16 cellular contexts compared by ENCODE assay signal in the genomic region with DNA sequence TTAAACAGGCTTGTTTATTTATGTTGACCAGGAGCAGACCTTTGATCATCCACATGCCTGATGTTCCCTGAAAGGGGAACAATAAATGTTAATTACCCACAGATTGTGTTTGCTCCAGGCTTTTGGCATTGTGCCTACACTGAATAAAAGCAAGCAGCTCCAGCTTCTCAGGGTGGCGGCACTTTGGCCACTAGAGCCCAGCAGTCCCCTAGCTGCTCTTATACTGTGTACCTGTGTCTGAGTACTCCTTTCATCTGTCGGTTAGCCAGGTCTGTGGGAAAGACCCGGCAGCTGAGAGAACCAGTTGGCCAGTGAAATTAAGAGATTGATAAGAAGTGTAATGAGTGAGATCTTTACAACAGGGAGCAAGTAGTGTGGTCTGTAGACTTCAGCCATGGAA.
DNase-seq lines count a peak whose midpoint lies in the region; ATAC-seq and TF ChIP-seq lines count a peak whose summit lies in the region.
"Had no signal": no experiment of that assay in that cellular context is flagged by ENCODE, and none has a peak within 500 bp of the region (broad histone marks: within the 10 kb centered on the region; RNA-seq: fewer than 3 reads in every experiment).

No MANE protein-coding gene starts in this region.

- no peak overlapping the region for H3K4me2 ChIP-seq in hepatocyte
- H3K4me2 ChIP-seq: GM23338 had no signal

- H3K79me2 ChIP-seq in hepatocyte = no peaks in the 10 kb centered on the region

- no peaks in the 10 kb centered on the region for H4K20me1 ChIP-seq in hepatocyte (ENCODE audit: insufficient read depth, poor library complexity, severe bottlenecking)

- TF ChIP-seq CTCF in BE2C (IDR thresholded peaks at IDR 0.05; ENCODE audit: low read depth, low read length) (no peak), hepatocyte (IDR thresholded peaks at IDR 0.05; ENCODE audit: poor library complexity) (no peak), mucosa of descending colon (IDR thresholded peaks at IDR 0.05) (no peak)

- H3K4me3 ChIP-seq in BE2C (ENCODE audit: low read depth, low read length) = no peak overlapping the region
- H3K4me3 ChIP-seq in hepatocyte = no peak overlapping the region
- no peak overlapping the region for H3K4me3 ChIP-seq in mucosa of descending colon
- H3K4me3 ChIP-seq: GM12878, GM23338 had no signal

- H3K9me3 ChIP-seq in BE2C (no peaks in the 10 kb centered on the region), hepatocyte (ENCODE audit: low read depth) (no peaks in the 10 kb centered on the region), mucosa of descending colon (peaks cover 29% of the 10 kb centered on the region)

- peak; percentile 29 for DNase-seq in BE2C
- peak; percentile 24 for DNase-seq in COR-L47 (lab: John Stamatoyannopoulos, UW)
- peak; percentile 12 for DNase-seq in hepatocyte (ENCODE audit: low spot score)
- DNase-seq in mucosa of descending colon = peak in 2 of 3 donors; percentile 6 to 24
- no peak for DNase-seq in activated naive CD4-positive, alpha-beta T cell treated with Interleukin-2 at 50 U/mL for 16 hours
- DNase-seq in activated naive CD8-positive, alpha-beta T cell treated with anti-CD3 and anti-CD28 coated beads for 36 hours = no peak
- DNase-seq: ACHN; CD4-positive, alpha-beta T cell; DMS79 treated with DMSO at 0.1 percent for 48 hours; HCEC 1CT; HFFc6 had no signal

- no peak overlapping the region for H3K27ac Mint-ChIP-seq in activated naive CD8-positive, alpha-beta T cell treated with anti-CD3 and anti-CD28 coated beads for 36 hours
- H3K27ac Mint-ChIP-seq: CD4-positive, alpha-beta T cell; GM23338; HFFc6 had no signal

- H3K27me3 ChIP-seq in BE2C (no peaks in the 10 kb centered on the region), hepatocyte (no peaks in the 10 kb centered on the region)

- no peaks in the 10 kb centered on the region for H3K4me1 Mint-ChIP-seq in activated naive CD8-positive, alpha-beta T cell treated with anti-CD3 and anti-CD28 coated beads for 36 hours
- H3K4me1 Mint-ChIP-seq: GM23338 had no signal

- H2AFZ ChIP-seq in hepatocyte = no peak overlapping the region
- H2AFZ ChIP-seq: GM23338 had no signal

- no peaks in the 10 kb centered on the region for H3K9me2 ChIP-seq in hepatocyte (replicated peaks; ENCODE audit: insufficient read depth)

- H3K4me1 ChIP-seq in BE2C (no peaks in the 10 kb centered on the region), hepatocyte (ENCODE audit: insufficient read depth) (no peaks in the 10 kb centered on the region), mucosa of descending colon (ENCODE audit: low read depth) (no peaks in the 10 kb centered on the region)

- ATAC-seq in mucosa of descending colon (peak; percentile 70), SK-N-SH treated with all-trans-retinoic acid at 6 μM for 48 hours (no peak)
- ATAC-seq: GM12878, GM23338 had no signal

- 84% methylated on average over 3 of the region's 3 CpGs for WGBS in hepatocyte (ENCODE audit: low lambda C conversion rate, missing lambda C conversion rate)

- intact Hi-C loops in mucosa of descending colon (cut with DNase I, micrococcal nuclease) = no loop called here

- no peak overlapping the region for H3K4me3 Mint-ChIP-seq in activated naive CD8-positive, alpha-beta T cell treated with anti-CD3 and anti-CD28 coated beads for 36 hours
- H3K4me3 Mint-ChIP-seq: CD4-positive, alpha-beta T cell; GM23338; HFFc6 had no signal

- no peak overlapping the region for H3K27ac ChIP-seq in hepatocyte
- H3K27ac ChIP-seq: C4-2B, HL-60 had no signal

- H3K36me3 Mint-ChIP-seq in activated naive CD8-positive, alpha-beta T cell treated with anti-CD3 and anti-CD28 coated beads for 36 hours = no peaks in the 10 kb centered on the region

- H3K36me3 ChIP-seq in BE2C = no peaks in the 10 kb centered on the region
- H3K36me3 ChIP-seq in hepatocyte (replicated peaks; ENCODE audit: insufficient read depth, low read depth) = no peaks in the 10 kb centered on the region
- no peaks in the 10 kb centered on the region for H3K36me3 ChIP-seq in mucosa of descending colon (ENCODE audit: low read depth)

- no peaks in the 10 kb centered on the region for H3K27me3 Mint-ChIP-seq in activated naive CD8-positive, alpha-beta T cell treated with anti-CD3 and anti-CD28 coated beads for 36 hours
- H3K27me3 Mint-ChIP-seq: CD4-positive, alpha-beta T cell had no signal

- H3K9me3 Mint-ChIP-seq in activated naive CD8-positive, alpha-beta T cell treated with anti-CD3 and anti-CD28 coated beads for 36 hours = peaks cover 5% of the 10 kb centered on the region

TF ChIP-seq in SK-N-SH treated with all-trans-retinoic acid at 6 μM for 48 hours, 23 proteins besides CTCF, POLR2A, EP300 and RAD21:
- no peak for TF ChIP-seq CSRNP3 (CRISPR knock-in tag; IDR thresholded peaks at IDR 0.05)
- TF ChIP-seq, protein P1, sequence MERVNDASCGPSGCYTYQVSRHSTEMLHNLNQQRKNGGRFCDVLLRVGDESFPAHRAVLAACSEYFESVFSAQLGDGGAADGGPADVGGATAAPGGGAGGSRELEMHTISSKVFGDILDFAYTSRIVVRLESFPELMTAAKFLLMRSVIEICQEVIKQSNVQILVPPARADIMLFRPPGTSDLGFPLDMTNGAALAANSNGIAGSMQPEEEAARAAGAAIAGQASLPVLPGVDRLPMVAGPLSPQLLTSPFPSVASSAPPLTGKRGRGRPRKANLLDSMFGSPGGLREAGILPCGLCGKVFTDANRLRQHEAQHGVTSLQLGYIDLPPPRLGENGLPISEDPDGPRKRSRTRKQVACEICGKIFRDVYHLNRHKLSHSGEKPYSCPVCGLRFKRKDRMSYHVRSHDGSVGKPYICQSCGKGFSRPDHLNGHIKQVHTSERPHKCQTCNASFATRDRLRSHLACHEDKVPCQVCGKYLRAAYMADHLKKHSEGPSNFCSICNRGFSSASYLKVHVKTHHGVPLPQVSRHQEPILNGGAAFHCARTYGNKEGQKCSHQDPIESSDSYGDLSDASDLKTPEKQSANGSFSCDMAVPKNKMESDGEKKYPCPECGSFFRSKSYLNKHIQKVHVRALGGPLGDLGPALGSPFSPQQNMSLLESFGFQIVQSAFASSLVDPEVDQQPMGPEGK (CRISPR knock-in tag; IDR thresholded peaks at IDR 0.05; ENCODE audit: borderline replicate concordance) = no peak
- no peak for TF ChIP-seq TSHZ2 (CRISPR knock-in tag; IDR thresholded peaks at IDR 0.05)
- no peak for TF ChIP-seq TOX (CRISPR knock-in tag; IDR thresholded peaks at IDR 0.05; ENCODE audit: borderline replicate concordance)

Comparison
In these comparisons a context has a peak if more than half of its experiments do, and no peak if none do; other contexts are left out.
1. DNase-seq: peak in BE2C (single experiment), COR-L47 (single experiment), hepatocyte (single experiment) and mucosa of descending colon (2 of 3); none in activated naive CD4-positive, alpha-beta T cell treated with Interleukin-2 at 50 U/mL for 16 hours (single experiment) and activated naive CD8-positive, alpha-beta T cell treated with anti-CD3 and anti-CD28 coated beads for 36 hours (single experiment).